In genomic region chr1:67604778-67605177, GRCh38 we compare ENCODE assay signal across 19 cellular contexts.
DNase-seq lines count a peak whose midpoint lies in the region; ATAC-seq and TF ChIP-seq lines count a peak whose summit lies in the region.
"Had no signal": no experiment of that assay in that cellular context is flagged by ENCODE, and none has a peak within 500 bp of the region (broad histone marks: within the 10 kb centered on the region; RNA-seq: fewer than 3 reads in every experiment).

No MANE protein-coding gene starts in this region.

- H3K9me3 ChIP-seq in cardiac muscle cell (ENCODE audit: low read depth) (no peaks in the 10 kb centered on the region), SK-N-SH (no peaks in the 10 kb centered on the region)
- H3K9me3 ChIP-seq: MG63 had no signal

- peaks cover 6 to 7% of the 10 kb centered on the region in 2 donors for H3K27me3 Mint-ChIP-seq in T-cell
- H3K27me3 Mint-ChIP-seq in mesothelial cell of epicardium (ENCODE audit: low read depth): no peaks in the 10 kb centered on the region

- DNase-seq in cardiac muscle cell (ENCODE audit: low read depth in 1 of 2, low spot score in 1 of 2) (peak in 1 of 2 donors; percentile 32), left ventricle myocardium superior (no peak), SK-N-SH (peak; percentile 20), left kidney (ENCODE audit: low read depth, low spot score) (peak; percentile 40), retina (peak; percentile 56), T-cell (no peak), mesothelial cell of epicardium (ENCODE audit: low spot score in 2 of 2, unreplicated experiment in 2 of 2) (no peak)
- DNase-seq: 8988T; Calu3; CD4-positive, alpha-beta memory T cell; DMS79; Karpas-422; MG63; NCI-H1092 treated with DMSO at 0.1 percent for 48 hours; NCI-H187 treated with DMSO at 0.1 percent for 48 hours; NCI-H446 treated with DMSO at 0.1 percent for 48 hours; NCI-H774; PC-9 had no signal

- TF ChIP-seq CTCF in cardiac muscle cell (IDR thresholded peaks at IDR 0.05; ENCODE audit: low read depth, low read length) (no peak), SK-N-SH (IDR thresholded peaks at IDR 0.05) (no peak), mesothelial cell of epicardium (IDR thresholded peaks at IDR 0.05; ENCODE audit: unreplicated experiment) (no peak)

- H3K4me3 ChIP-seq in cardiac muscle cell (no peak overlapping the region), SK-N-SH (ENCODE audit: low read depth in 2 of 2, low read length in 1 of 2) (no peak overlapping the region)
- H3K4me3 ChIP-seq: MG63, PC-9 had no signal

- TF ChIP-seq RAD21 in SK-N-SH (IDR thresholded peaks at IDR 0.05; ENCODE audit: low read length): no peak

- ATAC-seq in left ventricle myocardium superior (no peak), T-cell (replicated peaks in 1 of 4) (no peak), HG02973 (IDR thresholded peaks at IDR 0.05; ENCODE audit: unreplicated experiment) (no peak)

- POLR2A ChIA-PET in SK-N-SH (lab: Yijun Ruan, JAX): interaction anchor here (1.0 kb wide), 1 partner anchor 70 kb away, joined by 3 read pairs; no protein-coding TSS in a partner anchor
- POLR2A ChIA-PET in T-cell (lab: Charles Lee): no interaction called here

- CTCF ChIA-PET in SK-N-SH (lab: Yijun Ruan, JAX) (interaction anchor here (0.8 to 1.6 kb wide), 4 partner anchors 24 to 82 kb away, joined by 3 read pairs; no protein-coding TSS in a partner anchor), T-cell (lab: Charles Lee) (interaction anchor here in 1 of 2 donors (0.6 kb wide), 1 partner anchor 161 kb away, joined by 5 read pairs; no protein-coding TSS in a partner anchor)

- no peaks in the 10 kb centered on the region for H4K20me1 ChIP-seq in SK-N-SH (ENCODE audit: insufficient read depth)

- peaks cover 32% of the 10 kb centered on the region for H3K4me1 ChIP-seq in cardiac muscle cell (ENCODE audit: low read depth)
- peaks cover 0 to 39% of the 10 kb centered on the region in 2 experiments; a peak in 2 of 4 replicates for H3K4me1 ChIP-seq in SK-N-SH (ENCODE audit: control insufficient read depth in 1 of 2, insufficient read depth in 2 of 2, low read depth in 1 of 2, low read length in 1 of 2)

- H3K27me3 ChIP-seq in cardiac muscle cell (no peaks in the 10 kb centered on the region), SK-N-SH (ENCODE audit: insufficient read depth) (no peaks in the 10 kb centered on the region)
- H3K27me3 ChIP-seq: MG63 had no signal

- TF ChIP-seq EP300 in SK-N-SH (IDR thresholded peaks at IDR 0.05; ENCODE audit: borderline replicate concordance in 1 of 2, low read depth in 1 of 2, low read length in 1 of 2): no peak

- H2AFZ ChIP-seq in SK-N-SH (ENCODE audit: low read depth): no peak overlapping the region
- H2AFZ ChIP-seq: PC-9 had no signal

- H3K4me3 Mint-ChIP-seq in T-cell (no peak overlapping the region), mesothelial cell of epicardium (no peak overlapping the region)
- H3K4me3 Mint-ChIP-seq: CD4-positive, alpha-beta memory T cell had no signal

- no peaks in the 10 kb centered on the region for H3F3A ChIP-seq in SK-N-SH (replicated peaks; ENCODE audit: insufficient read depth)

- H3K36me3 ChIP-seq in cardiac muscle cell: no peaks in the 10 kb centered on the region
- H3K36me3 ChIP-seq in SK-N-SH (replicated peaks in 1 of 2; ENCODE audit: control insufficient read depth in 1 of 2, insufficient read depth in 2 of 2, low read length in 1 of 2): no peaks in the 10 kb centered on the region
- H3K36me3 ChIP-seq: MG63 had no signal

- H3K27ac ChIP-seq in cardiac muscle cell (peak overlapping the region; percentile 31), SK-N-SH (ENCODE audit: low read depth in 2 of 2, low read length in 1 of 2) (peak overlapping the region in 1 of 2 experiments; percentile 58; a peak in 2 of 4 replicates)
- H3K27ac ChIP-seq: PC-9 had no signal

- intact Hi-C loops in left ventricle myocardium superior (cut with micrococcal nuclease): no loop called here

- no peaks in the 10 kb centered on the region for H3K79me2 ChIP-seq in SK-N-SH (ENCODE audit: insufficient read depth)

- no peaks in the 10 kb centered on the region for H3K9me2 ChIP-seq in SK-N-SH

- H3K9ac ChIP-seq in SK-N-SH: no peak overlapping the region

- H3K4me1 Mint-ChIP-seq in T-cell (peaks cover 6 to 7% (median 7%) of the 10 kb centered on the region in 3 donors), mesothelial cell of epicardium (peaks cover 17% of the 10 kb centered on the region)

- H3K36me3 Mint-ChIP-seq in T-cell: no peaks in the 10 kb centered on the region
- no peaks in the 10 kb centered on the region for H3K36me3 Mint-ChIP-seq in mesothelial cell of epicardium
- H3K36me3 Mint-ChIP-seq: CD4-positive, alpha-beta memory T cell had no signal

- H3K9me3 Mint-ChIP-seq in T-cell (no peaks in the 10 kb centered on the region), mesothelial cell of epicardium (peaks cover 10% of the 10 kb centered on the region)

- no peak overlapping the region for H3K4me2 ChIP-seq in SK-N-SH
- H3K4me2 ChIP-seq: PC-9 had no signal

- 69% methylated on average over 5 of the region's 5 CpGs for WGBS in SK-N-SH (ENCODE audit: low lambda C conversion rate)

- no peak overlapping the region for H3K27ac Mint-ChIP-seq in T-cell
- H3K27ac Mint-ChIP-seq in mesothelial cell of epicardium: no peak overlapping the region
- H3K27ac Mint-ChIP-seq: CD4-positive, alpha-beta memory T cell had no signal

TF ChIP-seq in SK-N-SH, 30 proteins besides CTCF, POLR2A, EP300 and RAD21:
- TF ChIP-seq GATA2 (CRISPR knock-in tag; IDR thresholded peaks at IDR 0.05) (peak; percentile 13; the same call in 1 of the 2 replicates), FOSL2 (IDR thresholded peaks at IDR 0.05; ENCODE audit: borderline replicate concordance, low read depth) (no peak), CHD2 (IDR thresholded peaks at IDR 0.05; ENCODE audit: low read length, partially characterized antibody) (no peak), ELF1 (IDR thresholded peaks at IDR 0.05) (no peak), RCOR1 (IDR thresholded peaks at IDR 0.05; ENCODE audit: low read length) (no peak), SIN3A (IDR thresholded peaks at IDR 0.05; ENCODE audit: borderline replicate concordance, low read depth, low read length) (no peak), TCF12 (IDR thresholded peaks at IDR 0.05) (no peak)

Comparison
In these comparisons a context has a peak if more than half of its experiments do, and no peak if none do; other contexts are left out.
1. DNase-seq: peak in SK-N-SH (single experiment), left kidney (single experiment) and retina (single experiment); none in left ventricle myocardium superior (single experiment), T-cell (0 of 34) and mesothelial cell of epicardium (0 of 2).